16 cellular contexts compared by ENCODE assay signal in genomic region chr6:133314951-133315350, GRCh38.
A peak's percentile ranks its signal among the peaks of the same experiment; 100 is the strongest.
DNase-seq lines count a peak whose midpoint lies in the region; ATAC-seq, FAIRE-seq and TF ChIP-seq lines count a peak whose summit lies in the region.
"Had no signal": no experiment of that assay in that cellular context is flagged by ENCODE, and none has a peak within 500 bp of the region (broad histone marks: within the 10 kb centered on the region; RNA-seq: fewer than 3 reads in every experiment).

No MANE protein-coding gene starts in this region.

- intact Hi-C loops in activated T-helper 2 cell treated with anti-CD3 and anti-CD28 coated beads, Interferon-gamma antibody, Interleukin-2, Interleukin-4, amounts not matched to agents 10 μg/mL and 5 μg/mL and 100 μg/mL, durations not matched to agents 14 hours and 24 hours and 36 hours (cut with micrococcal nuclease): no loop called here
- intact Hi-C loops in pancreas (cut with DNase I): no loop called here

- H3K36me3 ChIP-seq in pancreas: no peaks in the 10 kb centered on the region

- TF ChIP-seq CTCF in nephron (IDR thresholded peaks at IDR 0.05; ENCODE audit: unreplicated experiment in 3 of 3) (no peak), pancreas (IDR thresholded peaks at IDR 0.05) (no peak)

- FAIRE-seq in pancreas (lab: Jason Lieb, UNC): no peak
- FAIRE-seq: GM12878, GM18507, H54 had no signal

- peaks cover 3% of the 10 kb centered on the region for H3K36me3 Mint-ChIP-seq in nephron (ENCODE audit: low read depth)
- H3K36me3 Mint-ChIP-seq in activated T-helper 2 cell treated with anti-CD3 and anti-CD28 coated beads, Interferon-gamma antibody, Interleukin-2, Interleukin-4, amounts not matched to agents 10 μg/mL and 5 μg/mL and 100 μg/mL, durations not matched to agents 14 hours and 24 hours and 36 hours (ENCODE audit: low read depth): no peaks in the 10 kb centered on the region

- no peaks in the 10 kb centered on the region for H3K27me3 Mint-ChIP-seq in nephron (ENCODE audit: low read depth)
- H3K27me3 Mint-ChIP-seq in activated T-helper 2 cell treated with anti-CD3 and anti-CD28 coated beads, Interferon-gamma antibody, Interleukin-2, Interleukin-4, amounts not matched to agents 10 μg/mL and 5 μg/mL and 100 μg/mL, durations not matched to agents 14 hours and 24 hours and 36 hours (ENCODE audit: low read depth): no peaks in the 10 kb centered on the region

- no peak overlapping the region for H3K27ac ChIP-seq in pancreas

- peaks cover 28% of the 10 kb centered on the region for H3K4me1 Mint-ChIP-seq in nephron
- H3K4me1 Mint-ChIP-seq in activated T-helper 2 cell treated with anti-CD3 and anti-CD28 coated beads, Interferon-gamma antibody, Interleukin-2, Interleukin-4, amounts not matched to agents 10 μg/mL and 5 μg/mL and 100 μg/mL, durations not matched to agents 14 hours and 24 hours and 36 hours (ENCODE audit: low read depth): no peaks in the 10 kb centered on the region

- 80 to 87% methylated on average over 4 of the region's 4 CpGs for WGBS in pancreas, 2 donors

- H3K4me3 Mint-ChIP-seq in nephron: no peak overlapping the region
- no peak overlapping the region for H3K4me3 Mint-ChIP-seq in activated T-helper 2 cell treated with anti-CD3 and anti-CD28 coated beads, Interferon-gamma antibody, Interleukin-2, Interleukin-4, amounts not matched to agents 10 μg/mL and 5 μg/mL and 100 μg/mL, durations not matched to agents 14 hours and 24 hours and 36 hours (ENCODE audit: low read depth)

- H3K4me1 ChIP-seq in pancreas: no peaks in the 10 kb centered on the region

- no peak for ATAC-seq in pancreas
- ATAC-seq: GM12878, PC-3, SK-N-SH treated with all-trans-retinoic acid at 6 μM for 48 hours had no signal

- no peak overlapping the region for H3K4me3 ChIP-seq in pancreas
- H3K4me3 ChIP-seq: GM12878 had no signal

- H3K9me3 Mint-ChIP-seq in nephron: no peaks in the 10 kb centered on the region
- H3K9me3 Mint-ChIP-seq in activated T-helper 2 cell treated with anti-CD3 and anti-CD28 coated beads, Interferon-gamma antibody, Interleukin-2, Interleukin-4, amounts not matched to agents 10 μg/mL and 5 μg/mL and 100 μg/mL, durations not matched to agents 14 hours and 24 hours and 36 hours: no peaks in the 10 kb centered on the region

- H3K27ac Mint-ChIP-seq in nephron: peak overlapping the region; percentile 4 to 82 (median 15)
- no peak overlapping the region for H3K27ac Mint-ChIP-seq in activated T-helper 2 cell treated with anti-CD3 and anti-CD28 coated beads, Interferon-gamma antibody, Interleukin-2, Interleukin-4, amounts not matched to agents 10 μg/mL and 5 μg/mL and 100 μg/mL, durations not matched to agents 14 hours and 24 hours and 36 hours

- no peaks in the 10 kb centered on the region for H3K27me3 ChIP-seq in pancreas

- peak; percentile 29 for DNase-seq in Daoy (ENCODE audit: low read depth)
- peak; percentile 56 for DNase-seq in NCI-H1092 (lab: John Stamatoyannopoulos, UW)
- peak; percentile 70 for DNase-seq in astrocyte of the hippocampus (ENCODE audit: low read depth, low spot score)
- DNase-seq in activated T-helper 2 cell treated with anti-CD3 and anti-CD28 coated beads, Interferon-gamma antibody, Interleukin-2, Interleukin-4, amounts not matched to agents 10 μg/mL and 5 μg/mL and 100 μg/mL, durations not matched to agents 14 hours and 24 hours and 36 hours (ENCODE audit: low spot score): no peak
- no peak for DNase-seq in pancreas
- DNase-seq in activated CD4-positive, alpha-beta T cell treated with anti-CD3 and anti-CD28 coated beads, Interleukin-2, amount 50 U/mL, for 1 hour: no peak
- no peak for DNase-seq in foreskin melanocyte
- DNase-seq: KBM-7, NCI-H2029, NCI-H345, PC-3 had no signal

- H3K9me3 ChIP-seq in pancreas: no peaks in the 10 kb centered on the region

Comparison
In these comparisons a context has a peak if more than half of its experiments do, and no peak if none do; other contexts are left out.
1. DNase-seq: peak in Daoy (single experiment), NCI-H1092 (single experiment) and astrocyte of the hippocampus (single experiment); none in activated T-helper 2 cell treated with anti-CD3 and anti-CD28 coated beads, Interferon-gamma antibody, Interleukin-2, Interleukin-4, amounts not matched to agents 10 μg/mL and 5 μg/mL and 100 μg/mL, durations not matched to agents 14 hours and 24 hours and 36 hours (single experiment), pancreas (0 of 6), activated CD4-positive, alpha-beta T cell treated with anti-CD3 and anti-CD28 coated beads, Interleukin-2, amount 50 U/mL, for 1 hour (single experiment) and foreskin melanocyte (single experiment).